ENCODE assay signal across 24 cellular contexts in the genomic region with DNA sequence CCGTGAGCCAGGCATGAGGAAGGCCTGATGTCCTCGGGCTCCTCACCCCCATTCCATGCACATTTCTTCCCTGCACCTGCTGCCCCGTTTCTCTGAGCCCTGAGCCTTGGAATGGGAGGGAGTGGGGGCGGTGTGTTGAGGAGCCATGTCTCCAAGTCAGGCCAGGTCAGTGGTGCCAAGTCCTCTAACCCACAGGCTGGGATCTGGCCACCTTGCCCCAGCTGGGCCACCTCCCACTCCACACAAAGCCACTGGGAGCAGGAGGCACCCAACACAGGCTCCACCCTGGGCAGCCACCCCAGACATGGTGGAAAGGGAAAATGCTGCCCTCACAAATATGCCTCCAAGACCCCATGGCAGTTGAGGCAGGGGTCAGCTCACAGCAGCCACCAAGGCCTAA.
"Had no signal": no experiment of that assay in that cellular context is flagged by ENCODE, and none has a peak within 500 bp of the region (broad histone marks: within the 10 kb centered on the region; RNA-seq: fewer than 3 reads in every experiment).

No MANE protein-coding gene starts in this region.

- H3K9ac ChIP-seq: SK-N-SH had no signal

- ATAC-seq: activated CD8-positive, alpha-beta memory T cell treated with anti-CD3 and anti-CD28 coated beads, Interleukin-2, amount 10 ng/mL, durations not matched to agents 7 days and 5 days; esophagus mucosa; left lung; mucosa of descending colon; psoas muscle; T-cell had no signal

- H3K4me1 ChIP-seq: colonic mucosa had no signal

- H3K4me3 Mint-ChIP-seq: activated B cell treated with CpG ODN at 0.5 μM for 24 hours; activated CD4-positive, alpha-beta memory T cell treated with anti-CD3 and anti-CD28 coated beads, Interleukin-2, amount 10 ng/mL, durations not matched to agents 7 days and 5 days; activated CD8-positive, alpha-beta memory T cell treated with anti-CD3 and anti-CD28 coated beads, Interleukin-2, amount 10 ng/mL, durations not matched to agents 7 days and 5 days; activated naive CD8-positive, alpha-beta T cell; naive B cell; neural crest cell; T-cell had no signal

- H3K36me3 ChIP-seq: cardiac muscle cell, colonic mucosa had no signal

- H3K36me3 Mint-ChIP-seq: activated CD8-positive, alpha-beta memory T cell treated with anti-CD3 and anti-CD28 coated beads, Interleukin-2, amount 10 ng/mL, durations not matched to agents 7 days and 5 days; naive B cell had no signal

- DNase-seq: activated B cell treated with CpG ODN at 0.5 μM for 24 hours; activated CD4-positive, alpha-beta memory T cell treated with anti-CD3 and anti-CD28 coated beads, Interleukin-2, amount 10 ng/mL, durations not matched to agents 7 days and 5 days; activated CD4-positive, alpha-beta T cell treated with anti-CD3 and anti-CD28 coated beads for 4 hours; activated CD8-positive, alpha-beta memory T cell treated with anti-CD3 and anti-CD28 coated beads, Interleukin-2, amount 10 ng/mL, durations not matched to agents 7 days and 5 days; colonic mucosa; effector CD8-positive, alpha-beta T cell; hippocampal formation; mesenchymal stem cell; naive B cell; SK-N-SH; stimulated activated CD4-positive, alpha-beta T cell treated with anti-CD3 and anti-CD28 coated beads, Interleukin-12 subunit alpha, Interleukin-12 subunit beta, amount 100 ng/mL, for 4 hours; stimulated activated CD4-positive, alpha-beta T cell treated with anti-CD3 and anti-CD28 coated beads, Interleukin-1b, Interleukin-23, amount 100 ng/mL, for 48 hours; stimulated activated CD8-positive, alpha-beta memory T cell treated with anti-CD3 and anti-CD28 coated beads, Interleukin-4, amount 100 ng/mL, for 48 hours; stimulated activated naive CD4-positive, alpha-beta T cell; substantia nigra; T-cell had no signal

- H3K4me3 ChIP-seq: cardiac muscle cell, colonic mucosa, left lung, mucosa of descending colon, psoas muscle, tibial artery had no signal

- H3K27me3 ChIP-seq: cardiac muscle cell, colonic mucosa, left lung, tibial artery had no signal

- H3K9me3 ChIP-seq: colonic mucosa, left lung, mucosa of descending colon, psoas muscle, SK-N-SH, tibial artery had no signal

- H3K27ac ChIP-seq: cardiac muscle cell, colonic mucosa, left lung, psoas muscle, tibial artery had no signal

- H3K9me3 Mint-ChIP-seq: activated B cell treated with CpG ODN at 0.5 μM for 24 hours; activated CD4-positive, alpha-beta memory T cell treated with anti-CD3 and anti-CD28 coated beads, Interleukin-2, amount 10 ng/mL, durations not matched to agents 7 days and 5 days; naive B cell; neural crest cell; T-cell had no signal

- H3K27ac Mint-ChIP-seq: activated B cell treated with CpG ODN at 0.5 μM for 24 hours; activated CD4-positive, alpha-beta memory T cell treated with anti-CD3 and anti-CD28 coated beads, Interleukin-2, amount 10 ng/mL, durations not matched to agents 7 days and 5 days; activated CD8-positive, alpha-beta memory T cell treated with anti-CD3 and anti-CD28 coated beads, Interleukin-2, amount 10 ng/mL, durations not matched to agents 7 days and 5 days; T-cell had no signal

- H3K27me3 Mint-ChIP-seq: activated B cell treated with CpG ODN at 0.5 μM for 24 hours; activated CD4-positive, alpha-beta memory T cell treated with anti-CD3 and anti-CD28 coated beads, Interleukin-2, amount 10 ng/mL, durations not matched to agents 7 days and 5 days; activated CD8-positive, alpha-beta memory T cell treated with anti-CD3 and anti-CD28 coated beads, Interleukin-2, amount 10 ng/mL, durations not matched to agents 7 days and 5 days; activated naive CD8-positive, alpha-beta T cell; naive B cell; T-cell had no signal
